Comparison of ENCODE assay signal across 29 cellular contexts in the genomic region with DNA sequence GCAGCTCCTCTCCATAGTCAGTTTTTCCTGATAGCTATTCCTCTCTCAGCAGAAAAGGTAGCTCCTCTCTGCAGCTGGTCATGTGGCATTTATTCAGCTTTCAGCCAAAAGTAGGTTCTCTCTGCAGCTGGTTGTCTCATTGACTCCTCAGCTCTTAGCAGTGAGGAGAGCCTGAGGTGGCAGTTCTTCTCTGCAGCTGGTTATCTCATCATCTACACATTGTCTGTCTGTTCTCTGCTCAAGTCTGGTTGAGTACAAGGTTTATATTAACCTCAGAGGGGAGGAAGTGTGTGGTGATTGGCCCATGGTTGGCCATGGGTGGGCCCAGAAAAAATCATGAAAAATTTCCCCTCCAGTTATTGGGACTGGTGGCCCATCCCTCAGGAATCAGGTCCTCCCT.
"Had no signal": no experiment of that assay in that cellular context is flagged by ENCODE, and none has a peak within 500 bp of the region (broad histone marks: within the 10 kb centered on the region; RNA-seq: fewer than 3 reads in every experiment).

No MANE protein-coding gene starts in this region.

- FAIRE-seq: islet of Langerhans, kidney had no signal

- H3K27ac ChIP-seq: left lung, lower lobe of right lung, neural progenitor cell, neutrophil, parathyroid adenoma, psoas muscle, right lobe of liver, skin epidermis, stomach, testis, tibial artery, upper lobe of right lung, uterus had no signal

- H3K4me2 ChIP-seq: neural progenitor cell had no signal

- DNase-seq: hypothalamus; immature natural killer cell; kidney; left colon; left lung; lower lobe of right lung; mammary epithelial cell; mesenchymal stem cell; natural killer cell; nephron progenitor cell; psoas muscle; right lobe of liver; stimulated activated CD4-positive, alpha-beta T cell treated with anti-CD3 and anti-CD28 coated beads, Interleukin-12 subunit alpha, Interleukin-12 subunit beta, amount 100 ng/mL, for 4 hours; stimulated activated CD4-positive, alpha-beta T cell treated with anti-CD3 and anti-CD28 coated beads, Interleukin-15, amount 100 ng/mL, for 24 hours; stimulated activated CD4-positive, alpha-beta T cell treated with anti-CD3 and anti-CD28 coated beads, Interleukin-2, amount 100 ng/mL, for 24 hours; stimulated activated CD4-positive, alpha-beta T cell treated with anti-CD3 and anti-CD28 coated beads, Interleukin-4, amount 100 ng/mL, for 1 hour; stimulated activated naive B cell treated with anti-CD40 and anti-IgM and Interleukin-4, amounts not matched to agents 10 μg/mL and 1 μg/mL and 100 μg/mL, for 72 hours; stimulated activated naive CD8-positive, alpha-beta T cell treated with anti-CD3 and anti-CD28 coated beads, Interleukin-15, Interleukin-2, amounts not matched to agents 100 U/mL and 50 U/mL, for 24 hours; stomach; testis; tibial artery; trophoblast cell; upper lobe of right lung; uterus had no signal

- H2AFZ ChIP-seq: neural progenitor cell, parathyroid adenoma had no signal

- H3K4me3 Mint-ChIP-seq: immature natural killer cell; natural killer cell; nephron progenitor cell; neural progenitor cell; stimulated activated naive B cell treated with anti-CD40 and anti-IgM and Interleukin-4, amounts not matched to agents 10 μg/mL and 1 μg/mL and 100 μg/mL, for 72 hours had no signal

- H3K27me3 Mint-ChIP-seq: stimulated activated naive B cell treated with anti-CD40 and anti-IgM and Interleukin-4, amounts not matched to agents 10 μg/mL and 1 μg/mL and 100 μg/mL, for 72 hours had no signal

- H3K27me3 ChIP-seq: left lung, neural progenitor cell, neutrophil, right lobe of liver, stomach, testis, tibial artery, upper lobe of right lung, uterus had no signal

- H3K36me3 ChIP-seq: left lung, lower lobe of right lung, neural progenitor cell, neutrophil, right lobe of liver, stomach, tibial artery, upper lobe of right lung, uterus had no signal

- H3K27ac Mint-ChIP-seq: immature natural killer cell; natural killer cell; nephron progenitor cell; neural progenitor cell; stimulated activated naive B cell treated with anti-CD40 and anti-IgM and Interleukin-4, amounts not matched to agents 10 μg/mL and 1 μg/mL and 100 μg/mL, for 72 hours had no signal

- H3K4me1 Mint-ChIP-seq: immature natural killer cell; natural killer cell; nephron progenitor cell; neural progenitor cell; stimulated activated naive B cell treated with anti-CD40 and anti-IgM and Interleukin-4, amounts not matched to agents 10 μg/mL and 1 μg/mL and 100 μg/mL, for 72 hours had no signal

- H3K79me2 ChIP-seq: parathyroid adenoma had no signal

- H3K9me3 ChIP-seq: left lung, lower lobe of right lung, neutrophil, psoas muscle, right lobe of liver, stomach, testis, tibial artery, upper lobe of right lung, uterus had no signal

- H3K9me3 Mint-ChIP-seq: natural killer cell; nephron progenitor cell; neural progenitor cell; stimulated activated naive B cell treated with anti-CD40 and anti-IgM and Interleukin-4, amounts not matched to agents 10 μg/mL and 1 μg/mL and 100 μg/mL, for 72 hours had no signal

- ATAC-seq: left colon; left lung; lower lobe of right lung; natural killer cell; psoas muscle; right lobe of liver; stimulated activated naive B cell treated with anti-CD40 and anti-IgM and Interleukin-4, amounts not matched to agents 10 μg/mL and 1 μg/mL and 100 μg/mL, for 72 hours; stimulated activated naive CD8-positive, alpha-beta T cell treated with anti-CD3 and anti-CD28 coated beads, Interleukin-15, Interleukin-2, amounts not matched to agents 100 U/mL and 50 U/mL, for 24 hours; upper lobe of right lung had no signal

- H3K4me3 ChIP-seq: left lung, lower lobe of right lung, neural progenitor cell, psoas muscle, right lobe of liver, skin epidermis, stomach, testis, tibial artery, upper lobe of right lung, uterus had no signal

- H3K4me1 ChIP-seq: left lung, lower lobe of right lung, neural progenitor cell, parathyroid adenoma, psoas muscle, right lobe of liver, stomach, testis, tibial artery, upper lobe of right lung, uterus had no signal

- H3K9ac ChIP-seq: neural progenitor cell, parathyroid adenoma had no signal

- H3K36me3 Mint-ChIP-seq: immature natural killer cell; natural killer cell; neural progenitor cell; stimulated activated naive B cell treated with anti-CD40 and anti-IgM and Interleukin-4, amounts not matched to agents 10 μg/mL and 1 μg/mL and 100 μg/mL, for 72 hours had no signal
